In the genomic region with DNA sequence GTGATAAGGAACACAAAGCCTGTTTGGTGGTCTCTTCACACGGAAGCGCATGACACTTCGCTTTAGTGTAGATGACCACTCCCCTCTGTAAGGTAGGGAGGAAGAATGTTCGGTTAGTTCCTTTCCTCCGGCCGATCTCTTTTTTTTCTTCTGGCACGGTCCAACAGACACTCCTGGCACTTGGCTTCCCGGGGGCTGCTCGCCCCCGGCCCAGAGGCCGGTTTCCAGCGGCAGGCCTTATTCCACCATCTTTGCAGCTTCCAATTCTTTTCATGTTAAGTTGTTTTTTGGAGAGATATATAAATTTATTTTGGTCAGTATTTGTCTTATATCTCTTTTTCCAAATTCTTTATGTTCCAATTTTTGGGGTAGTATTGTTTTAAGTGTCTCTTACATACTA, we compare ENCODE assay signal across 2 cellular contexts.
TF ChIP-seq lines count a peak whose summit lies in the region.

No MANE protein-coding gene starts in this region.

TF ChIP-seq in GM23338, 12 proteins besides CTCF, POLR2A, EP300 and RAD21 (continues in another document):
- TF ChIP-seq, protein P1, sequence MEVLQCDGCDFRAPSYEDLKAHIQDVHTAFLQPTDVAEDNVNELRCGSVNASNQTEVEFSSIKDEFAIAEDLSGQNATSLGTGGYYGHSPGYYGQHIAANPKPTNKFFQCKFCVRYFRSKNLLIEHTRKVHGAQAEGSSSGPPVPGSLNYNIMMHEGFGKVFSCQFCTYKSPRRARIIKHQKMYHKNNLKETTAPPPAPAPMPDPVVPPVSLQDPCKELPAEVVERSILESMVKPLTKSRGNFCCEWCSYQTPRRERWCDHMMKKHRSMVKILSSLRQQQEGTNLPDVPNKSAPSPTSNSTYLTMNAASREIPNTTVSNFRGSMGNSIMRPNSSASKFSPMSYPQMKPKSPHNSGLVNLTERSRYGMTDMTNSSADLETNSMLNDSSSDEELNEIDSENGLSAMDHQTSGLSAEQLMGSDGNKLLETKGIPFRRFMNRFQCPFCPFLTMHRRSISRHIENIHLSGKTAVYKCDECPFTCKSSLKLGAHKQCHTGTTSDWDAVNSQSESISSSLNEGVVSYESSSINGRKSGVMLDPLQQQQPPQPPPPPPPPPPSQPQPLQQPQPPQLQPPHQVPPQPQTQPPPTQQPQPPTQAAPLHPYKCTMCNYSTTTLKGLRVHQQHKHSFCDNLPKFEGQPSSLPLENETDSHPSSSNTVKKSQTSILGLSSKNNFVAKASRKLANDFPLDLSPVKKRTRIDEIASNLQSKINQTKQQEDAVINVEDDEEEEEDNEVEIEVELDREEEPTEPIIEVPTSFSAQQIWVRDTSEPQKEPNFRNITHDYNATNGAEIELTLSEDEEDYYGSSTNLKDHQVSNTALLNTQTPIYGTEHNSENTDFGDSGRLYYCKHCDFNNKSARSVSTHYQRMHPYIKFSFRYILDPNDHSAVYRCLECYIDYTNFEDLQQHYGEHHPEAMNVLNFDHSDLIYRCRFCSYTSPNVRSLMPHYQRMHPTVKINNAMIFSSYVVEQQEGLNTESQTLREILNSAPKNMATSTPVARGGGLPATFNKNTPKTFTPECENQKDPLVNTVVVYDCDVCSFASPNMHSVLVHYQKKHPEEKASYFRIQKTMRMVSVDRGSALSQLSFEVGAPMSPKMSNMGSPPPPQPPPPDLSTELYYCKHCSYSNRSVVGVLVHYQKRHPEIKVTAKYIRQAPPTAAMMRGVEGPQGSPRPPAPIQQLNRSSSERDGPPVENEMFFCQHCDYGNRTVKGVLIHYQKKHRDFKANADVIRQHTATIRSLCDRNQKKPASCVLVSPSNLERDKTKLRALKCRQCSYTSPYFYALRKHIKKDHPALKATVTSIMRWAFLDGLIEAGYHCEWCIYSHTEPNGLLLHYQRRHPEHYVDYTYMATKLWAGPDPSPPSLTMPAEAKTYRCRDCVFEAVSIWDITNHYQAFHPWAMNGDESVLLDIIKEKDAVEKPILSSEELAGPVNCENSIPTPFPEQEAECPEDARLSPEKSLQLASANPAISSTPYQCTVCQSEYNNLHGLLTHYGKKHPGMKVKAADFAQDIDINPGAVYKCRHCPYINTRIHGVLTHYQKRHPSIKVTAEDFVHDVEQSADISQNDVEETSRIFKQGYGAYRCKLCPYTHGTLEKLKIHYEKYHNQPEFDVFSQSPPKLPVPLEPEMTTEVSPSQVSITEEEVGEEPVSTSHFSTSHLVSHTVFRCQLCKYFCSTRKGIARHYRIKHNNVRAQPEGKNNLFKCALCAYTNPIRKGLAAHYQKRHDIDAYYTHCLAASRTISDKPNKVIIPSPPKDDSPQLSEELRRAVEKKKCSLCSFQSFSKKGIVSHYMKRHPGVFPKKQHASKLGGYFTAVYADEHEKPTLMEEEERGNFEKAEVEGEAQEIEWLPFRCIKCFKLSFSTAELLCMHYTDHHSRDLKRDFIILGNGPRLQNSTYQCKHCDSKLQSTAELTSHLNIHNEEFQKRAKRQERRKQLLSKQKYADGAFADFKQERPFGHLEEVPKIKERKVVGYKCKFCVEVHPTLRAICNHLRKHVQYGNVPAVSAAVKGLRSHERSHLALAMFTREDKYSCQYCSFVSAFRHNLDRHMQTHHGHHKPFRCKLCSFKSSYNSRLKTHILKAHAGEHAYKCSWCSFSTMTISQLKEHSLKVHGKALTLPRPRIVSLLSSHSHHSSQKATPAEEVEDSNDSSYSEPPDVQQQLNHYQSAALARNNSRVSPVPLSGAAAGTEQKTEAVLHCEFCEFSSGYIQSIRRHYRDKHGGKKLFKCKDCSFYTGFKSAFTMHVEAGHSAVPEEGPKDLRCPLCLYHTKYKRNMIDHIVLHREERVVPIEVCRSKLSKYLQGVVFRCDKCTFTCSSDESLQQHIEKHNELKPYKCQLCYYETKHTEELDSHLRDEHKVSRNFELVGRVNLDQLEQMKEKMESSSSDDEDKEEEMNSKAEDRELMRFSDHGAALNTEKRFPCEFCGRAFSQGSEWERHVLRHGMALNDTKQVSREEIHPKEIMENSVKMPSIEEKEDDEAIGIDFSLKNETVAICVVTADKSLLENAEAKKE (CRISPR knock-in tag; IDR thresholded peaks at IDR 0.05), result no peak
- no peak for TF ChIP-seq EZH2phosphoT487 (IDR thresholded peaks at IDR 0.05; ENCODE audit: unreplicated experiment)
- no peak for TF ChIP-seq STAT1 (IDR thresholded peaks at IDR 0.05; ENCODE audit: unreplicated experiment)
- TF ChIP-seq, protein P2, sequence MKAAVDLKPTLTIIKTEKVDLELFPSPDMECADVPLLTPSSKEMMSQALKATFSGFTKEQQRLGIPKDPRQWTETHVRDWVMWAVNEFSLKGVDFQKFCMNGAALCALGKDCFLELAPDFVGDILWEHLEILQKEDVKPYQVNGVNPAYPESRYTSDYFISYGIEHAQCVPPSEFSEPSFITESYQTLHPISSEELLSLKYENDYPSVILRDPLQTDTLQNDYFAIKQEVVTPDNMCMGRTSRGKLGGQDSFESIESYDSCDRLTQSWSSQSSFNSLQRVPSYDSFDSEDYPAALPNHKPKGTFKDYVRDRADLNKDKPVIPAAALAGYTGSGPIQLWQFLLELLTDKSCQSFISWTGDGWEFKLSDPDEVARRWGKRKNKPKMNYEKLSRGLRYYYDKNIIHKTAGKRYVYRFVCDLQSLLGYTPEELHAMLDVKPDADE (IDR thresholded peaks at IDR 0.05), result no peak
- no peak for TF ChIP-seq EZH2 (IDR thresholded peaks at IDR 0.05; ENCODE audit: low read depth, unreplicated experiment)
- TF ChIP-seq POLR2AphosphoS5 (IDR thresholded peaks at IDR 0.05; ENCODE audit: low read depth), result no peak
- TF ChIP-seq ZNF331 (CRISPR knock-in tag; IDR thresholded peaks at IDR 0.05; ENCODE audit: low read depth), result no peak
- no peak for TF ChIP-seq JUNB (IDR thresholded peaks at IDR 0.05; ENCODE audit: unreplicated experiment)
- TF ChIP-seq ZNF114 (CRISPR knock-in tag; IDR thresholded peaks at IDR 0.05), result no peak
- no peak for TF ChIP-seq NANOG (IDR thresholded peaks at IDR 0.05; ENCODE audit: borderline replicate concordance)

TF ChIP-seq in H1, 55 proteins besides CTCF, POLR2A, EP300 and RAD21:
- no peak for TF ChIP-seq ASH2L (IDR thresholded peaks at IDR 0.05; ENCODE audit: low read length)
- TF ChIP-seq EGR1 (IDR thresholded peaks at IDR 0.05; ENCODE audit: borderline replicate concordance, low read depth, low read length), result no peak
- TF ChIP-seq TCF12 (IDR thresholded peaks at IDR 0.05; ENCODE audit: low read depth, low read length), result no peak
- no peak for TF ChIP-seq YY1 (IDR thresholded peaks at IDR 0.05; ENCODE audit: low read depth, low read length)
- TF ChIP-seq PHF8 (conservative IDR thresholded peaks at IDR 0.05; ENCODE audit: low read depth, low read length), result no peak
- TF ChIP-seq JUN (IDR thresholded peaks at IDR 0.05; ENCODE audit: low read depth, low read length), result no peak
- TF ChIP-seq TAF1 (IDR thresholded peaks at IDR 0.05; ENCODE audit: low read depth, low read length), result no peak
- TF ChIP-seq KDM1A (IDR thresholded peaks at IDR 0.05; ENCODE audit: borderline replicate concordance, low read length), result no peak
- TF ChIP-seq SRF (IDR thresholded peaks at IDR 0.05; ENCODE audit: low read depth, low read length), result no peak
- no peak for TF ChIP-seq CBX5 (IDR thresholded peaks at IDR 0.05; ENCODE audit: low read depth, low read length)
- no peak for TF ChIP-seq GTF2F1 (IDR thresholded peaks at IDR 0.05; ENCODE audit: borderline replicate concordance, low read depth, low read length)
- TF ChIP-seq, protein P3, sequence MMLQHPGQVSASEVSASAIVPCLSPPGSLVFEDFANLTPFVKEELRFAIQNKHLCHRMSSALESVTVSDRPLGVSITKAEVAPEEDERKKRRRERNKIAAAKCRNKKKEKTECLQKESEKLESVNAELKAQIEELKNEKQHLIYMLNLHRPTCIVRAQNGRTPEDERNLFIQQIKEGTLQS (IDR thresholded peaks at IDR 0.05; ENCODE audit: insufficient read depth, low read depth, low read length), result no peak
- TF ChIP-seq JUND (IDR thresholded peaks at IDR 0.05; ENCODE audit: low read length), result no peak
- TF ChIP-seq CHD1 (IDR thresholded peaks at IDR 0.05; ENCODE audit: low read depth, low read length), result no peak
- no peak for TF ChIP-seq CHD2 (IDR thresholded peaks at IDR 0.05; ENCODE audit: low read length)
- TF ChIP-seq SP4 (IDR thresholded peaks at IDR 0.05; ENCODE audit: low read length), result no peak
- TF ChIP-seq SIX5 (IDR thresholded peaks at IDR 0.05; ENCODE audit: low read depth, low read length), result no peak
- TF ChIP-seq CEBPB (IDR thresholded peaks at IDR 0.05; ENCODE audit: low read depth, low read length), result no peak
TF ChIP-seq in H1: peak in this region for 0.
